In genomic region chr3:140630366-140630765, GRCh38 we compare ENCODE assay signal across 30 cellular contexts. TPM values are rescaled to one million over a fixed set of nuclear protein-coding genes. Genes with fewer than 3 reads are reported as not detected.
DNase-seq lines count a peak whose midpoint lies in the region; ATAC-seq, FAIRE-seq and TF ChIP-seq lines count a peak whose summit lies in the region.
"Had no signal": no experiment of that assay in that cellular context is flagged by ENCODE, and none has a peak within 500 bp of the region (broad histone marks: within the 10 kb centered on the region; RNA-seq: fewer than 3 reads in every experiment).

No MANE protein-coding gene starts in this region.

- dilution Hi-C loops in keratinocyte (cut with MboI; ENCODE audit: extremely low pct_ligation_motif_present, low sequenced_read_pairs), result no loop called here

- DNase-seq in PC-3, result peak; percentile 20
- no peak for DNase-seq in brain microvascular endothelial cell
- DNase-seq in keratinocyte (ENCODE audit: low read depth, low spot score), result no peak
- no peak for DNase-seq in type B pancreatic cell (ENCODE audit: extremely low spot score, unreplicated experiment)
- no peak for DNase-seq in NCI-H345 (lab: John Stamatoyannopoulos, UW)
- DNase-seq in superior temporal gyrus (ENCODE audit: extremely low spot score), result no peak
- DNase-seq: activated CD4-positive, alpha-beta T cell treated with anti-CD3 and anti-CD28 coated beads for 4 hours; activated naive CD4-positive, alpha-beta T cell treated with anti-CD3 and anti-CD28 coated beads, Interleukin-2, amount 10 ng/mL, durations not matched to agents 7 days and 5 days; anterior cingulate cortex; central memory CD4-positive, alpha-beta T cell; DMS153; H9; hippocampal formation; NCI-H1436 treated with DMSO at 0.1 percent for 48 hours; NCI-H748 treated with DMSO at 0.1 percent for 48 hours; pancreas; right cardiac atrium; SIG-M5; stimulated activated CD8-positive, alpha-beta memory T cell treated with anti-CD3 and anti-CD28 coated beads, Interleukin-4, amount 100 ng/mL, for 48 hours; stomach; thyroid gland; WERI-Rb-1 had no signal

- TF ChIP-seq CTCF in PC-3 (conservative IDR thresholded peaks at IDR 0.05; ENCODE audit: low read depth, low read length) (no peak), brain microvascular endothelial cell (IDR thresholded peaks at IDR 0.05; ENCODE audit: low read depth, low read length, missing control alignments) (no peak), keratinocyte (optimal IDR thresholded peaks at IDR 0.05 in 1 of 3, IDR thresholded peaks at IDR 0.05 in 1 of 3, conservative IDR thresholded peaks at IDR 0.05 in 1 of 3; ENCODE audit: extremely low read depth in 1 of 3, insufficient read depth in 2 of 3, low read length in 3 of 3) (no peak), type B pancreatic cell (conservative IDR thresholded peaks at IDR 0.05) (no peak)

- no peak for ATAC-seq in PC-3
- no peak for ATAC-seq in GM19452 (IDR thresholded peaks at IDR 0.05; ENCODE audit: unreplicated experiment)
- ATAC-seq: activated T-helper 17 cell treated with anti-CD3 and anti-CD28 coated beads, Interleukin-2, amount 50 U/mL, for 72 hours had no signal

- H3K9me3 Mint-ChIP-seq in type B pancreatic cell, result peaks cover 6% of the 10 kb centered on the region
- H3K9me3 Mint-ChIP-seq: activated naive CD4-positive, alpha-beta T cell treated with anti-CD3 and anti-CD28 coated beads, Interleukin-2, amount 10 ng/mL, durations not matched to agents 7 days and 5 days; activated T-helper 17 cell treated with anti-CD3 and anti-CD28 coated beads, Interleukin-2, amount 50 U/mL, for 72 hours; H9 had no signal

- CTCF ChIA-PET in PC-3 (lab: Charles Lee), result no interaction called here

- peak overlapping the region; percentile 49 for H3K27ac Mint-ChIP-seq in type B pancreatic cell
- H3K27ac Mint-ChIP-seq: activated naive CD4-positive, alpha-beta T cell treated with anti-CD3 and anti-CD28 coated beads, Interleukin-2, amount 10 ng/mL, durations not matched to agents 7 days and 5 days; activated T-helper 17 cell treated with anti-CD3 and anti-CD28 coated beads, Interleukin-2, amount 50 U/mL, for 72 hours; H9 had no signal

- no peaks in the 10 kb centered on the region for H3K36me3 ChIP-seq in PC-3 (ENCODE audit: low read depth, low read length)
- no peaks in the 10 kb centered on the region for H3K36me3 ChIP-seq in brain microvascular endothelial cell (replicated peaks)
- no peaks in the 10 kb centered on the region for H3K36me3 ChIP-seq in keratinocyte (ENCODE audit: control insufficient read depth in 2 of 2, extremely low read depth in 1 of 2, insufficient read depth in 2 of 2, low read length in 2 of 2)
- H3K36me3 ChIP-seq: BLaER1, pancreas, stomach, thyroid gland, WERI-Rb-1 had no signal

- H3K9me2 ChIP-seq in PC-3 (replicated peaks; ENCODE audit: low read length), result no peaks in the 10 kb centered on the region

- H3K27me3 ChIP-seq in PC-3 (ENCODE audit: low read length), result no peaks in the 10 kb centered on the region
- no peaks in the 10 kb centered on the region for H3K27me3 ChIP-seq in brain microvascular endothelial cell (replicated peaks)
- H3K27me3 ChIP-seq in keratinocyte (ENCODE audit: control insufficient read depth, extremely low read depth, insufficient read depth, low read length), result no peaks in the 10 kb centered on the region
- H3K27me3 ChIP-seq: BLaER1, pancreas, stomach, thyroid gland had no signal

- POLR2A ChIA-PET in PC-3 (lab: Charles Lee; ENCODE audit: unreplicated experiment), result no interaction called here

- H3K27ac ChIP-seq in PC-3 (ENCODE audit: low read length), result no peak overlapping the region
- peak overlapping the region; percentile 66 for H3K27ac ChIP-seq in brain microvascular endothelial cell
- H3K27ac ChIP-seq in keratinocyte (ENCODE audit: control insufficient read depth, insufficient read depth, low read length), result no peak overlapping the region
- H3K27ac ChIP-seq: BLaER1, pancreas, stomach, thyroid gland, WERI-Rb-1 had no signal

- H3K9me3 ChIP-seq in PC-3 (ENCODE audit: low read length) (no peaks in the 10 kb centered on the region), keratinocyte (ENCODE audit: control insufficient read depth, low read depth, low read length) (no peaks in the 10 kb centered on the region)
- H3K9me3 ChIP-seq: BLaER1, pancreas, stomach, thyroid gland had no signal

- no peak overlapping the region for H3K4me3 Mint-ChIP-seq in type B pancreatic cell
- H3K4me3 Mint-ChIP-seq: activated naive CD4-positive, alpha-beta T cell treated with anti-CD3 and anti-CD28 coated beads, Interleukin-2, amount 10 ng/mL, durations not matched to agents 7 days and 5 days; activated T-helper 17 cell treated with anti-CD3 and anti-CD28 coated beads, Interleukin-2, amount 50 U/mL, for 72 hours; H9 had no signal

- in situ Hi-C loops in brain microvascular endothelial cell (cut with HindIII; ENCODE audit: low pct_ligation_motif_present, low sequenced_read_pairs), result no loop called here

- no peaks in the 10 kb centered on the region for H3F3A ChIP-seq in PC-3 (ENCODE audit: low read length, unreplicated experiment)

- peaks cover 35% of the 10 kb centered on the region for H3K4me1 ChIP-seq in PC-3 (ENCODE audit: insufficient read depth, low read length)
- H3K4me1 ChIP-seq in keratinocyte (ENCODE audit: control insufficient read depth, extremely low read depth, insufficient read depth, low read length), result peaks cover 35% of the 10 kb centered on the region
- H3K4me1 ChIP-seq: BLaER1, pancreas, stomach, thyroid gland had no signal

- no peaks in the 10 kb centered on the region for H3K9me1 ChIP-seq in keratinocyte (ENCODE audit: control insufficient read depth, extremely low read depth, insufficient read depth, low read length)

- no TSS peak for BruUV-seq in PC-3 (replicated peaks; lab: Mats Ljungman, UMichigan)

- peak; percentile 55 for FAIRE-seq in keratinocyte (lab: Jason Lieb, UNC)
- FAIRE-seq: GM12891, pancreas had no signal

- H3K36me3 Mint-ChIP-seq in type B pancreatic cell, result no peaks in the 10 kb centered on the region
- H3K36me3 Mint-ChIP-seq: activated naive CD4-positive, alpha-beta T cell treated with anti-CD3 and anti-CD28 coated beads, Interleukin-2, amount 10 ng/mL, durations not matched to agents 7 days and 5 days had no signal

- 0 out of 2 replicates have a peak overlapping the region, but pooled peaks have one; percentile 12 for H3K4me3 ChIP-seq in PC-3 (ENCODE audit: low read length)
- H3K4me3 ChIP-seq in brain microvascular endothelial cell (ENCODE audit: low read depth, low read length), result no peak overlapping the region
- no peak overlapping the region for H3K4me3 ChIP-seq in keratinocyte (ENCODE audit: control insufficient read depth in 2 of 3, extremely low read depth in 1 of 3, insufficient read depth in 2 of 3, low read depth in 1 of 3, low read length in 3 of 3)
- H3K4me3 ChIP-seq: BLaER1, pancreas, stomach, thyroid gland had no signal

- H4K20me1 ChIP-seq in PC-3 (ENCODE audit: low read length), result no peaks in the 10 kb centered on the region
- H4K20me1 ChIP-seq in keratinocyte (ENCODE audit: control insufficient read depth, extremely low read depth, insufficient read depth, low read length), result no peaks in the 10 kb centered on the region
- H4K20me1 ChIP-seq: BLaER1 had no signal

- H2AFZ ChIP-seq in PC-3 (ENCODE audit: low read length), result no peak overlapping the region
- no peak overlapping the region for H2AFZ ChIP-seq in keratinocyte (ENCODE audit: control insufficient read depth, low read length)

- intact Hi-C loops in PC-3 (cut with micrococcal nuclease), result no loop called here

- H3K4me2 ChIP-seq in PC-3 (ENCODE audit: low read length), result peak overlapping the region; percentile 61
- peak overlapping the region; percentile 50 for H3K4me2 ChIP-seq in keratinocyte (ENCODE audit: control insufficient read depth, extremely low read depth, insufficient read depth, low read depth, low read length)
- H3K4me2 ChIP-seq: BLaER1 had no signal

- no peak overlapping the region for H3K9ac ChIP-seq in PC-3 (ENCODE audit: low read length)
- H3K9ac ChIP-seq in keratinocyte (ENCODE audit: control insufficient read depth, extremely low read depth, insufficient read depth, low read length), result no peak overlapping the region
- H3K9ac ChIP-seq: BLaER1 had no signal

- H3K27me3 Mint-ChIP-seq in type B pancreatic cell, result no peaks in the 10 kb centered on the region
- H3K27me3 Mint-ChIP-seq: activated naive CD4-positive, alpha-beta T cell treated with anti-CD3 and anti-CD28 coated beads, Interleukin-2, amount 10 ng/mL, durations not matched to agents 7 days and 5 days; activated T-helper 17 cell treated with anti-CD3 and anti-CD28 coated beads, Interleukin-2, amount 50 U/mL, for 72 hours had no signal

- H3K4me1 Mint-ChIP-seq in type B pancreatic cell (ENCODE audit: unreplicated experiment), result no peaks in the 10 kb centered on the region
- H3K4me1 Mint-ChIP-seq: activated naive CD4-positive, alpha-beta T cell treated with anti-CD3 and anti-CD28 coated beads, Interleukin-2, amount 10 ng/mL, durations not matched to agents 7 days and 5 days; activated T-helper 17 cell treated with anti-CD3 and anti-CD28 coated beads, Interleukin-2, amount 50 U/mL, for 72 hours had no signal

- H3K79me2 ChIP-seq in PC-3 (ENCODE audit: low read length) (no peaks in the 10 kb centered on the region), keratinocyte (ENCODE audit: control insufficient read depth, insufficient read depth, low read length) (no peaks in the 10 kb centered on the region)

RNA-seq across cellular contexts. Expression of gene TRIM42, which starts 47.5 kb away (rescaled TPM):
- total RNA-seq in PC-3 (2014; rRNA removed) (not detected in 2 replicates), type B pancreatic cell (ENCODE audit: low replicate concordance) (not detected in 2 replicates)
- polyA plus RNA-seq in keratinocyte, result not detected in 3 replicates
- polyA plus RNA-seq in keratinocyte (2011; ENCODE audit: low read depth), result not detected
- not detected in 2 replicates for polyA plus RNA-seq in keratinocyte (2011; cell fraction: cytosol; rRNA removed)
- not detected in 2 replicates for polyA plus RNA-seq in keratinocyte (2011; cell fraction: nucleus; rRNA removed)
- not detected in 2 replicates for polyA plus RNA-seq in keratinocyte (2012; ENCODE audit: low replicate concordance)
- polyA minus RNA-seq in keratinocyte, result not detected in 3 replicates
- polyA minus RNA-seq in keratinocyte (2011; cell fraction: cytosol; rRNA and poly(A)+ RNA removed), result not detected
- polyA minus RNA-seq in keratinocyte (2011; cell fraction: nucleus; rRNA and poly(A)+ RNA removed), result not detected in 2 replicates
- total RNA-seq: activated T-helper 17 cell treated with anti-CD3 and anti-CD28 coated beads, Interleukin-2, amount 50 U/mL, for 72 hours; dermis blood vessel endothelial cell; H9; mammary epithelial cell; pancreas; right cardiac atrium; stomach had no signal
- polyA plus RNA-seq: AG04450, mammary epithelial cell, neural cell, pancreas, right cardiac atrium, stomach had no signal
